Comparison of ENCODE assay signal across 1 cellular context in genomic region chr2:105262662-105263091, GRCh38.
TF ChIP-seq lines count a peak whose summit lies in the region.

No MANE protein-coding gene starts in this region.

TF ChIP-seq in K562, 482 proteins besides CTCF, POLR2A, EP300 and RAD21 (continued from another document):
- 0 out of 2 replicates have a peak, but pooled peaks have one; percentile 53 for TF ChIP-seq ZNF444 (CRISPR knock-in tag; IDR thresholded peaks at IDR 0.05)
- peak; percentile 66 for TF ChIP-seq BHLHE40 (IDR thresholded peaks at IDR 0.05; ENCODE audit: low read length)
- TF ChIP-seq ARID1B (IDR thresholded peaks at IDR 0.05): peak; percentile 55
- 0 out of 2 replicates have a peak, but pooled peaks have one; percentile 7 for TF ChIP-seq CREM (IDR thresholded peaks at IDR 0.05; ENCODE audit: low read depth)
- TF ChIP-seq ZHX1 (conservative IDR thresholded peaks at IDR 0.05; ENCODE audit: low read length): no peak
- no peak for TF ChIP-seq GATAD2A (IDR thresholded peaks at IDR 0.05)
- no peak for TF ChIP-seq ZNF511 (CRISPR knock-in tag; IDR thresholded peaks at IDR 0.05)
- TF ChIP-seq ZNF324 (CRISPR knock-in tag; IDR thresholded peaks at IDR 0.05): no peak
- TF ChIP-seq HMBOX1 (IDR thresholded peaks at IDR 0.05): peak; percentile 78
- TF ChIP-seq CBFA2T2 (conservative IDR thresholded peaks at IDR 0.05): peak; percentile 54
- no peak for TF ChIP-seq ZNF347 (CRISPR knock-in tag; IDR thresholded peaks at IDR 0.05; ENCODE audit: low read depth)
- peak; percentile 36; the same call in 1 of the 2 replicates for TF ChIP-seq MTA2 (IDR thresholded peaks at IDR 0.05; ENCODE audit: low read depth)
- TF ChIP-seq ZNF830 (CRISPR knock-in tag; IDR thresholded peaks at IDR 0.05): no peak
- TF ChIP-seq GATAD2B (IDR thresholded peaks at IDR 0.05; ENCODE audit: borderline replicate concordance): no peak
- no peak for TF ChIP-seq SLC30A9 (CRISPR knock-in tag; IDR thresholded peaks at IDR 0.05)
- TF ChIP-seq TCF3 (CRISPR knock-in tag; IDR thresholded peaks at IDR 0.05): peak; percentile 33; the same call in 1 of the 2 replicates
- TF ChIP-seq NCOR1 (IDR thresholded peaks at IDR 0.05): no peak
- TF ChIP-seq NELFE (IDR thresholded peaks at IDR 0.05; ENCODE audit: insufficient read depth, insufficient read length): no peak
- no peak for TF ChIP-seq CCNT2 (IDR thresholded peaks at IDR 0.05; ENCODE audit: borderline replicate concordance, extremely low read depth, insufficient read length, low read depth, low read length)
- TF ChIP-seq HDAC3 (IDR thresholded peaks at IDR 0.05; ENCODE audit: borderline replicate concordance, partially characterized antibody): no peak
- no peak for TF ChIP-seq TCF7L2 (IDR thresholded peaks at IDR 0.05; ENCODE audit: low read depth, low read length)
- peak; percentile 76 for TF ChIP-seq USF1 (CRISPR knock-in tag; IDR thresholded peaks at IDR 0.05)
- TF ChIP-seq ZNF134 (CRISPR knock-in tag; conservative IDR thresholded peaks at IDR 0.05): no peak
- peak; percentile 53; the same call in 1 of the 2 replicates for TF ChIP-seq DPF2 (IDR thresholded peaks at IDR 0.05)
- no peak for TF ChIP-seq ZMIZ1 (IDR thresholded peaks at IDR 0.05; ENCODE audit: low read depth in 2 of 2, low read length in 2 of 2)
- TF ChIP-seq TEAD4 (IDR thresholded peaks at IDR 0.05; ENCODE audit: low read length): peak; percentile 59
- no peak for TF ChIP-seq TEAD4 (CRISPR knock-in tag; IDR thresholded peaks at IDR 0.05; ENCODE audit: borderline replicate concordance)
- TF ChIP-seq DACH1 (IDR thresholded peaks at IDR 0.05; ENCODE audit: partially characterized antibody): peak; percentile 11
- TF ChIP-seq ZNF263 (CRISPR knock-in tag; IDR thresholded peaks at IDR 0.05; ENCODE audit: borderline replicate concordance): no peak
- peak; percentile 74 for TF ChIP-seq RAD51 (IDR thresholded peaks at IDR 0.05; ENCODE audit: borderline replicate concordance, low read depth)
- TF ChIP-seq MITF (IDR thresholded peaks at IDR 0.05): no peak
- TF ChIP-seq PKNOX1 (IDR thresholded peaks at IDR 0.05): peak; percentile 64; the same call in 1 of the 2 replicates
- no peak for TF ChIP-seq RERE (CRISPR knock-in tag; IDR thresholded peaks at IDR 0.05; ENCODE audit: borderline replicate concordance)
- no peak for TF ChIP-seq ATF1 (CRISPR knock-in tag; IDR thresholded peaks at IDR 0.05)
- no peak for TF ChIP-seq ATF1 (tag; IDR thresholded peaks at IDR 0.05)
- TF ChIP-seq ZNF24 (IDR thresholded peaks at IDR 0.05): peak; percentile 95
- TF ChIP-seq SAFB2 (IDR thresholded peaks at IDR 0.05; ENCODE audit: borderline replicate concordance, low read depth, low read length, severe bottlenecking): no peak
